Comparison of ENCODE assay signal across 8 cellular contexts in the genomic region with DNA sequence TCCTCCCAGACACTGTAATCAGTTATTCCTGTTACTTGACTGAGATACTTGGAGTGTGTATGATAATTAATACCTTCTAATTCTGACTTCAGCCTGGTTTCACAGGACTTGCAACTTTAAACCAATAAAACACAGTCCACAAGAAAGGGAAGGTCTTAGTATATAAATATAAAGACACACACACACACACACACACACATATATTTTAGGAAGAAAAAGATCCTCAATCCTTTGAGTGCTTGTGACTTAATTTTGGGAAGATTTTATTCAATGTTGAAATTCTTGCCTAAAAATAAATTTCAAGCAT. TPM values are rescaled to one million over a fixed set of nuclear protein-coding genes. Genes with fewer than 3 reads are reported as not detected.
A peak's percentile ranks its signal among the peaks of the same experiment; 100 is the strongest.
DNase-seq lines count a peak whose midpoint lies in the region; ATAC-seq, FAIRE-seq and TF ChIP-seq lines count a peak whose summit lies in the region.

No MANE protein-coding gene starts in this region.

- peak overlapping the region in 1 of 2 experiments; percentile 68; a peak in 3 of 4 replicates for H3K4me3 ChIP-seq in HCT116 (replicated peaks in 1 of 2; ENCODE audit: low read depth in 1 of 2, low read length in 2 of 2)
- H3K4me3 ChIP-seq in astrocyte (ENCODE audit: insufficient read depth, low read depth, low read length) = peak overlapping the region; percentile 91
- peak overlapping the region; percentile 71 for H3K4me3 ChIP-seq in mesodermal cell (ENCODE audit: extremely low read depth, insufficient read depth, low read length, poor library complexity, severe bottlenecking)

- no peak for ATAC-seq in HCT116
- no peak for ATAC-seq in HG03095 (IDR thresholded peaks at IDR 0.05; ENCODE audit: unreplicated experiment)

- peaks cover 17% of the 10 kb centered on the region for H3K4me1 Mint-ChIP-seq in astrocyte (ENCODE audit: low read depth, unreplicated experiment)

- H3K4me2 ChIP-seq in HCT116 (ENCODE audit: low read length) = peak overlapping the region; percentile 90
- H3K4me2 ChIP-seq in astrocyte (ENCODE audit: low read length) = peak overlapping the region; percentile 94

- TF ChIP-seq RAD21 in HCT116 (IDR thresholded peaks at IDR 0.05; ENCODE audit: low read depth) = no peak

- peaks cover 38% of the 10 kb centered on the region for H3K79me2 ChIP-seq in HCT116 (ENCODE audit: insufficient read depth, low read length)
- peaks cover 44% of the 10 kb centered on the region for H3K79me2 ChIP-seq in astrocyte (ENCODE audit: insufficient read depth, low read length)

- POLR2A ChIA-PET in HCT116 (lab: Charles Lee) = interaction anchor here (0.7 kb wide), 1 partner anchor 216 kb away, joined by 3 read pairs; no protein-coding TSS in a partner anchor

- H3K36me3 ChIP-seq in HCT116 (ENCODE audit: control insufficient read depth in 1 of 2, insufficient read depth in 2 of 2, low read length in 2 of 2) (no peaks in the 10 kb centered on the region), astrocyte (ENCODE audit: insufficient read depth, low read length) (no peaks in the 10 kb centered on the region), mesodermal cell (ENCODE audit: control insufficient read depth, insufficient read depth, low read length) (no peaks in the 10 kb centered on the region)

- DNase-seq in HCT116 (ENCODE audit: low read depth, low spot score) (no peak), astrocyte (ENCODE audit: low read depth) (peak; percentile 44), CD1c-positive myeloid dendritic cell (ENCODE audit: extremely low spot score) (no peak), KBM-7 (no peak), iPS-NIHi11 (ENCODE audit: low spot score) (no peak)

- RAD21 ChIA-PET in HCT116 (lab: Charles Lee; ENCODE audit: low non-redundant PET in 1 of 2, low total read pairs in 2 of 2, uncharacterized antibody in 2 of 2, unreplicated experiment in 2 of 2) = no interaction called here

- intact Hi-C loops in HCT116 (cut with micrococcal nuclease) = no loop called here

- CTCF ChIA-PET in HCT116 (lab: Charles Lee) = no interaction called here

- H3K9ac ChIP-seq in HCT116 (ENCODE audit: low read length) (peak overlapping the region; percentile 62), astrocyte (ENCODE audit: low read length) (peak overlapping the region; percentile 94)

- H3K27ac ChIP-seq in 22Rv1 = peak overlapping the region; percentile 85
- H3K27ac ChIP-seq in HCT116 (ENCODE audit: low read depth, low read length) = peak overlapping the region; percentile 89
- peak overlapping the region; percentile 88 for H3K27ac ChIP-seq in astrocyte (ENCODE audit: low read depth, low read length)
- H3K27ac ChIP-seq in mesodermal cell (ENCODE audit: low read depth, low read length, severe bottlenecking) = peak overlapping the region; percentile 93

- H3K36me3 Mint-ChIP-seq in astrocyte (ENCODE audit: low read depth, unreplicated experiment) = no peaks in the 10 kb centered on the region

- peak overlapping the region; percentile 83 for H3K4me3 Mint-ChIP-seq in astrocyte (ENCODE audit: unreplicated experiment)

- H4K20me1 ChIP-seq in HCT116 (ENCODE audit: insufficient read depth) = no peaks in the 10 kb centered on the region
- peaks cover 12% of the 10 kb centered on the region for H4K20me1 ChIP-seq in astrocyte (ENCODE audit: insufficient read depth, low read length)

- H3K27ac Mint-ChIP-seq in astrocyte (ENCODE audit: unreplicated experiment) = peak overlapping the region; percentile 95

- H3K9me3 Mint-ChIP-seq in astrocyte (ENCODE audit: unreplicated experiment) = no peaks in the 10 kb centered on the region

- TF ChIP-seq CTCF in 22Rv1 (IDR thresholded peaks at IDR 0.05) (no peak), HCT116 (IDR thresholded peaks at IDR 0.05 in 2 of 3, conservative IDR thresholded peaks at IDR 0.05 in 1 of 3; ENCODE audit: borderline replicate concordance in 1 of 3, insufficient read depth in 1 of 3, low read depth in 2 of 3, low read length in 2 of 3) (no peak), astrocyte (IDR thresholded peaks at IDR 0.05; ENCODE audit: insufficient read depth, low read depth, low read length) (no peak)

- H3K4me1 ChIP-seq in HCT116 (ENCODE audit: control insufficient read depth in 1 of 2, insufficient read depth in 2 of 2, low read length in 2 of 2) (peaks cover 3 to 36% of the 10 kb centered on the region in 2 experiments; a peak in 3 of 4 replicates), astrocyte (ENCODE audit: insufficient read depth, low read length) (peaks cover 5% of the 10 kb centered on the region), mesodermal cell (ENCODE audit: control insufficient read depth, insufficient read depth, low read length, poor library complexity, severe bottlenecking) (peaks cover 11% of the 10 kb centered on the region)

- H3K27me3 Mint-ChIP-seq in astrocyte (ENCODE audit: low read depth, unreplicated experiment) = no peaks in the 10 kb centered on the region

- FAIRE-seq in astrocyte (lab: Jason Lieb, UNC) = no peak

- peak overlapping the region; percentile 99 for H2AFZ ChIP-seq in HCT116 (ENCODE audit: low read depth, low read length, poor library complexity, severe bottlenecking)
- H2AFZ ChIP-seq in astrocyte (ENCODE audit: low read depth, low read length) = peak overlapping the region; percentile 96

- in situ Hi-C loops in KBM-7 (cut with MboI; ENCODE audit: low pct_unique_long_range_greater_than_20kb, low sequenced_read_pairs) = no loop called here

- no peaks in the 10 kb centered on the region for H3K9me3 ChIP-seq in HCT116 (ENCODE audit: control insufficient read depth in 1 of 2, insufficient read depth in 1 of 2, low read depth in 1 of 2, low read length in 2 of 2)
- no peaks in the 10 kb centered on the region for H3K9me3 ChIP-seq in astrocyte (ENCODE audit: insufficient read depth, low read depth, low read length)
- H3K9me3 ChIP-seq in mesodermal cell (ENCODE audit: control insufficient read depth, low read length) = no peaks in the 10 kb centered on the region

- no peak for TF ChIP-seq POLR2A in HCT116 (IDR thresholded peaks at IDR 0.05; ENCODE audit: borderline replicate concordance, extremely low read depth, insufficient read depth, insufficient read length)

- H3K27me3 ChIP-seq in HCT116 (ENCODE audit: insufficient read depth, low read length) = no peaks in the 10 kb centered on the region
- H3K27me3 ChIP-seq in astrocyte (ENCODE audit: insufficient read depth, low read length) = no peaks in the 10 kb centered on the region

- BruUV-seq in HCT116 (replicated peaks; lab: Mats Ljungman, UMichigan) = no TSS peak

- no peaks in the 10 kb centered on the region for H3K9me2 ChIP-seq in HCT116 (ENCODE audit: insufficient read depth)

TF ChIP-seq in HCT116, 20 proteins besides CTCF, POLR2A, EP300 and RAD21:
- no peak for TF ChIP-seq FOSL1 (IDR thresholded peaks at IDR 0.05; ENCODE audit: low read depth)
- TF ChIP-seq, protein P1, sequence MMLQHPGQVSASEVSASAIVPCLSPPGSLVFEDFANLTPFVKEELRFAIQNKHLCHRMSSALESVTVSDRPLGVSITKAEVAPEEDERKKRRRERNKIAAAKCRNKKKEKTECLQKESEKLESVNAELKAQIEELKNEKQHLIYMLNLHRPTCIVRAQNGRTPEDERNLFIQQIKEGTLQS (IDR thresholded peaks at IDR 0.05) = no peak

RNA-seq across cellular contexts. Expression of a gene that starts 0.7 kb away (rescaled TPM):
- total RNA-seq in HCT116 (2021; ENCODE audit: unreplicated experiment) = 12.4 TPM
- polyA plus RNA-seq in HCT116 (2012) = 4.9 and 6.3 TPM in 2 replicates
- total RNA-seq in astrocyte = 17.5 and 17.9 TPM in 2 replicates
- 30.0 TPM for polyA plus RNA-seq in mesodermal cell (2013, experiment 1 of 2)
- 31.9 TPM for polyA plus RNA-seq in mesodermal cell (2013, experiment 2 of 2)
